ENCODE assay signal across 2 cellular contexts in genomic region chr14:100303925-100304324, GRCh38.
TF ChIP-seq lines count a peak whose summit lies in the region.

No MANE protein-coding gene starts in this region.

TF ChIP-seq in HEK293T, 16 proteins besides CTCF, POLR2A, EP300 and RAD21:
- TF ChIP-seq PKNOX1 (IDR thresholded peaks at IDR 0.05) (peak; percentile 91), HDGF (IDR thresholded peaks at IDR 0.05; ENCODE audit: borderline replicate concordance) (no peak)

TF ChIP-seq in H1, 55 proteins besides CTCF, POLR2A, EP300 and RAD21:
- TF ChIP-seq SRF (IDR thresholded peaks at IDR 0.05; ENCODE audit: low read depth, low read length) (no peak), HDAC6 (IDR thresholded peaks at IDR 0.05; ENCODE audit: low read depth, low read length) (no peak), TAF7 (optimal IDR thresholded peaks at IDR 0.05; ENCODE audit: borderline replicate concordance, low read depth, low read length) (no peak), BCL11A (IDR thresholded peaks at IDR 0.05; ENCODE audit: low read depth in 2 of 2, low read length in 2 of 2) (no peak), SP4 (IDR thresholded peaks at IDR 0.05; ENCODE audit: low read length) (no peak), EZH2 (IDR thresholded peaks at IDR 0.05; ENCODE audit: low read depth, low read length, severe bottlenecking) (no peak), USF2 (IDR thresholded peaks at IDR 0.05; ENCODE audit: low read length) (peak; percentile 63), KDM5A (IDR thresholded peaks at IDR 0.05; ENCODE audit: low read length) (no peak), CEBPB (IDR thresholded peaks at IDR 0.05; ENCODE audit: low read depth, low read length) (no peak), KDM4A (IDR thresholded peaks at IDR 0.05; ENCODE audit: low read depth, low read length, severe bottlenecking) (no peak), CBX5 (IDR thresholded peaks at IDR 0.05; ENCODE audit: low read depth, low read length) (no peak)
- TF ChIP-seq, protein P1, sequence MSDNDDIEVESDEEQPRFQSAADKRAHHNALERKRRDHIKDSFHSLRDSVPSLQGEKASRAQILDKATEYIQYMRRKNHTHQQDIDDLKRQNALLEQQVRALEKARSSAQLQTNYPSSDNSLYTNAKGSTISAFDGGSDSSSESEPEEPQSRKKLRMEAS (IDR thresholded peaks at IDR 0.05): 0 out of 2 replicates have a peak, but pooled peaks have one; percentile 15
